In the genomic region with DNA sequence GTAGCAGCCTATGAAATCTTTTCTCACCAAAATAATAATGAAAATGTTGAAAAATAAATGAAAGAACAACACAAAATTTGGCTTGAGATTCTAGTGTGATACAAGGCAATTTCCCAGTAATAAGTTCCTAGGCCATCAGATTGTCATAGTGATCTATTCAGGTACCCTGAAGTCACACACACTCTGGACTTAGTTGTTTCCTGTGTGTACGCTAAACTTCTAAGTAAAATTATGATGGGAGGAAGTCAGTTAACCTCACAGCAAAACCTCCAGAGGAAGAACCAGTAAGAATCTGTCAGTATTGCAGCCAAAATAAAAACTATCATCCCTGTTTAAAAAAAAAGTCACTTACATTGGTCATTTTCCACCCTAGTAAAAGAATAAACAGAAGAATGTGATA, we compare ENCODE assay signal across 18 cellular contexts.
"Had no signal": no experiment of that assay in that cellular context is flagged by ENCODE, and none has a peak within 500 bp of the region (broad histone marks: within the 10 kb centered on the region; RNA-seq: fewer than 3 reads in every experiment).

No MANE protein-coding gene starts in this region.

- H3K36me3 Mint-ChIP-seq: naive B cell had no signal

- H3K4me1 ChIP-seq: heart right ventricle, pancreas, tibial artery, upper lobe of left lung, uterus had no signal

- DNase-seq: dorsolateral prefrontal cortex; effector CD8-positive, alpha-beta T cell; heart right ventricle; hypothalamus; kidney glomerular epithelial cell; mesendoderm; naive B cell; occipital lobe; pancreas; right cardiac atrium; small intestine; stimulated activated CD4-positive, alpha-beta T cell treated with anti-CD3 and anti-CD28 coated beads, Interleukin-12 subunit alpha, Interleukin-12 subunit beta, amount 100 ng/mL, for 4 hours; stimulated activated naive CD4-positive, alpha-beta T cell treated with Interleukin-2 at 50 U/mL for 16 hours; tibial artery; upper lobe of left lung; uterus had no signal

- H3K36me3 ChIP-seq: heart right ventricle, pancreas, tibial artery, upper lobe of left lung, uterus had no signal

- H3K27me3 ChIP-seq: dorsolateral prefrontal cortex, heart right ventricle, pancreas, tibial artery, upper lobe of left lung, uterus had no signal

- H3K4me3 ChIP-seq: dorsolateral prefrontal cortex, heart right ventricle, pancreas, tibial artery, upper lobe of left lung, uterus had no signal

- H3K27ac Mint-ChIP-seq: naive B cell, nephron, progenitor cell of endocrine pancreas had no signal

- H3K27me3 Mint-ChIP-seq: naive B cell, progenitor cell of endocrine pancreas had no signal

- H3K4me3 Mint-ChIP-seq: naive B cell, nephron had no signal

- H3K27ac ChIP-seq: dorsolateral prefrontal cortex, heart right ventricle, pancreas, tibial artery, upper lobe of left lung, uterus had no signal

- ATAC-seq: heart right ventricle, pancreas, right cardiac atrium had no signal

- H3K9me3 ChIP-seq: pancreas, tibial artery, upper lobe of left lung, uterus had no signal

- H3K4me1 Mint-ChIP-seq: naive B cell, nephron had no signal
